In genomic region chr14:100221419-100222218, GRCh38 we compare ENCODE assay signal across 8 cellular contexts. TPM values are rescaled to one million over a fixed set of nuclear protein-coding genes. Genes with fewer than 3 reads are reported as not detected.
DNase-seq lines count a peak whose midpoint lies in the region; ATAC-seq and TF ChIP-seq lines count a peak whose summit lies in the region.

No MANE protein-coding gene starts in this region.

- TF ChIP-seq CTCF in natural killer cell (IDR thresholded peaks at IDR 0.05) (no peak), suprapubic skin (IDR thresholded peaks at IDR 0.05) (no peak)

- H3K36me3 ChIP-seq in suprapubic skin = no peaks in the 10 kb centered on the region

- no peaks in the 10 kb centered on the region for H3K9me3 Mint-ChIP-seq in activated CD4-positive, alpha-beta memory T cell treated with anti-CD3 and anti-CD28 coated beads for 36 hours
- H3K9me3 Mint-ChIP-seq in natural killer cell = no peaks in the 10 kb centered on the region

- H3K27ac Mint-ChIP-seq in activated CD4-positive, alpha-beta memory T cell treated with anti-CD3 and anti-CD28 coated beads for 36 hours = no peak overlapping the region
- H3K27ac Mint-ChIP-seq in natural killer cell = no peak overlapping the region

- no peaks in the 10 kb centered on the region for H3K27me3 Mint-ChIP-seq in activated CD4-positive, alpha-beta memory T cell treated with anti-CD3 and anti-CD28 coated beads for 36 hours
- no peaks in the 10 kb centered on the region for H3K27me3 Mint-ChIP-seq in natural killer cell (ENCODE audit: low read depth in 2 of 2)

- POLR2A ChIA-PET in activated CD4-positive, alpha-beta memory T cell treated with anti-CD3 and anti-CD28 coated beads for 36 hours (lab: Charles Lee) = interaction anchor here (0.8 to 6.6 kb wide), 9 partner anchors 10 to 250 kb away, joined by 3 to 64 read pairs (median 4); a partner anchor contains a TSS

- DNase-seq in A172 (ENCODE audit: low spot score) (peak; percentile 21), NCI-H345 treated with DMSO at 0.1 percent for 48 hours (lab: John Stamatoyannopoulos, UW; ENCODE audit: unreplicated experiment) (peak; percentile 68), natural killer cell (peak; percentile 41), suprapubic skin (ENCODE audit: low spot score in 2 of 2) (no peak)
- DNase-seq in activated CD4-positive, alpha-beta memory T cell treated with anti-CD3 and anti-CD28 coated beads for 36 hours = peak; percentile 82

- TF ChIP-seq POLR2A in suprapubic skin (IDR thresholded peaks at IDR 0.05) = no peak

- TF ChIP-seq EP300 in suprapubic skin (IDR thresholded peaks at IDR 0.05) = no peak

- intact Hi-C loops in activated CD4-positive, alpha-beta memory T cell treated with anti-CD3 and anti-CD28 coated beads for 36 hours (cut with micrococcal nuclease) = loop anchor here (1.0 to 10.0 kb wide), 2 partner anchors 17 to 157 kb away; partner anchors contain the start of gene EVL
- intact Hi-C loops in natural killer cell (cut with micrococcal nuclease) = loop anchor here (2.0 kb wide), 1 partner anchor 15 kb away; no protein-coding TSS in a partner anchor

- H3K36me3 Mint-ChIP-seq in activated CD4-positive, alpha-beta memory T cell treated with anti-CD3 and anti-CD28 coated beads for 36 hours = no peaks in the 10 kb centered on the region
- H3K36me3 Mint-ChIP-seq in natural killer cell = no peaks in the 10 kb centered on the region

- 4% methylated on average over 14 of the region's 16 CpGs for WGBS in suprapubic skin

- peak; percentile 95 for ATAC-seq in GM18520 (IDR thresholded peaks at IDR 0.05; ENCODE audit: unreplicated experiment)
- ATAC-seq in HG02981 (IDR thresholded peaks at IDR 0.05; ENCODE audit: unreplicated experiment) = peak; percentile 90
- peak; percentile 64 for ATAC-seq in esophagus mucosa
- peak; percentile 90 to 96 (median 96) for ATAC-seq in natural killer cell

- no peaks in the 10 kb centered on the region for H3K27me3 ChIP-seq in suprapubic skin

- peak overlapping the region; percentile 75 for H3K27ac ChIP-seq in suprapubic skin

- H3K4me1 ChIP-seq in suprapubic skin = peaks cover 32% of the 10 kb centered on the region

- no peak overlapping the region for H3K4me3 Mint-ChIP-seq in activated CD4-positive, alpha-beta memory T cell treated with anti-CD3 and anti-CD28 coated beads for 36 hours
- H3K4me3 Mint-ChIP-seq in natural killer cell = no peak overlapping the region

- CTCF ChIA-PET in activated CD4-positive, alpha-beta memory T cell treated with anti-CD3 and anti-CD28 coated beads for 36 hours (lab: Charles Lee) = interaction anchor here (0.9 to 4.5 kb wide), 9 partner anchors 9 to 150 kb away, joined by 3 to 54 read pairs (median 3); no protein-coding TSS in a partner anchor

- peak overlapping the region; percentile 53 for H3K4me3 ChIP-seq in suprapubic skin

- H3K9me3 ChIP-seq in suprapubic skin = no peaks in the 10 kb centered on the region

- peaks cover 4% of the 10 kb centered on the region for H3K4me1 Mint-ChIP-seq in activated CD4-positive, alpha-beta memory T cell treated with anti-CD3 and anti-CD28 coated beads for 36 hours (ENCODE audit: low read depth)
- peaks cover 4 to 13% of the 10 kb centered on the region in 2 donors for H3K4me1 Mint-ChIP-seq in natural killer cell

RNA-seq across cellular contexts. Expression of gene YY1, which starts 17.3 kb away (rescaled TPM):
- 31.0 and 31.3 TPM in 2 replicates for total RNA-seq in A172 (2014; rRNA removed; shearing (Covaris generic))
- 10 to 100 TPM; 88.6 to 98.2 TPM for total RNA-seq in activated CD4-positive, alpha-beta memory T cell treated with anti-CD3 and anti-CD28 coated beads for 36 hours
- total RNA-seq in esophagus mucosa (44.5 TPM), natural killer cell (10 to 100 TPM; 77.9 to 92.6 (median 90.4) TPM), suprapubic skin (10 to 100 TPM; 42.1 to 56.3 (median 48.9) TPM)

Comparison
In these comparisons a context has a peak if more than half of its experiments do, and no peak if none do; other contexts are left out.
1. DNase-seq: peak in A172 (single experiment), NCI-H345 treated with DMSO at 0.1 percent for 48 hours (single experiment), activated CD4-positive, alpha-beta memory T cell treated with anti-CD3 and anti-CD28 coated beads for 36 hours (single experiment) and natural killer cell (single experiment); none in suprapubic skin (0 of 2).
2. Peak in every context shown above with its lines, with median percentiles within 50 percentile points of each other: ATAC-seq.